In the genomic region with DNA sequence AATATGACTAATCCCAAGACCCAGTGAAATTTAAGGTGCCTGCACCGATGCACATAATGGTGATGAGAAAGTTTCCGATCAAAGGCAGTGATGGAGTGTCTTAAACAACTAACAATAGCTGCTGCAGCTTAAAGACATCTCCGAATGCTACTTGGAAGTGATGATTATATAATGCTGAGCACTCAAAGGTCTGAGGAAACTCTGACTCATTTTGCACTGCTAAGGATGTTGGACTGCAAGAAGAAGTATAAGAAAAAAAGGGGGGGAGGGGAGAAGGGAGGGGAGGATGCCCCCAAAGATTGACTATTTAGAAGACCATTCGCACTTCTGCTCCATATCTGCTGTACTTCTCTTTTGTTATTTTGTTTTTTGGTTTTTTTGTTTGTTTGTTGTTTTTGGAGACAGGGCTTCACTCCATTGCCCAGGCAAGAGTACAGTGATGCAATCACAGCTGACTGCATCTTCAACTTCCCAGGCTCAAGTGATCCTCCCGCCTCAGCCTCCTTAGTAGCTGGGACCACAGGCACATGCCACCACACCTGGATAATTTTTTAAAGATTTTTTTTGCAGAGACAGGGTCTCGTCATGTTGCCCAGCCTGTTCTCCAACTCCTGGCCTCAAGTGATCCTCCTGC, we compare ENCODE assay signal across 22 cellular contexts.
DNase-seq lines count a peak whose midpoint lies in the region; ATAC-seq, FAIRE-seq and TF ChIP-seq lines count a peak whose summit lies in the region.
"Had no signal": no experiment of that assay in that cellular context is flagged by ENCODE, and none has a peak within 500 bp of the region (broad histone marks: within the 10 kb centered on the region; RNA-seq: fewer than 3 reads in every experiment).

No MANE protein-coding gene starts in this region.

- TF ChIP-seq CTCF in fibroblast of pulmonary artery (IDR thresholded peaks at IDR 0.05; ENCODE audit: low read length, missing control alignments), result no peak

- H3K4me3 Mint-ChIP-seq in stimulated activated naive CD8-positive, alpha-beta T cell treated with anti-CD3 and anti-CD28 coated beads, Interleukin-15, amount 100 ng/mL, for 72 hours, result no peak overlapping the region
- H3K4me3 Mint-ChIP-seq: activated CD8-positive, alpha-beta memory T cell treated with anti-CD3 and anti-CD28 coated beads, Interleukin-2, amount 10 ng/mL, durations not matched to agents 7 days and 5 days; CD4-positive, CD25-positive, alpha-beta regulatory T cell; stimulated activated memory B cell treated with anti-CD40 and anti-IgM and Interleukin-4, amounts not matched to agents 10 μg/mL and 1 μg/mL and 100 μg/mL, for 72 hours; T-helper 2 cell treated with Interferon-gamma antibody and Interleukin-4, amounts not matched to agents 5 μg/mL and 100 μg/mL, for 36 hours had no signal

- H3K27me3 ChIP-seq in adipocyte (replicated peaks; ENCODE audit: control insufficient read depth, insufficient read depth, low read length), result peaks cover 7% of the 10 kb centered on the region
- H3K27me3 ChIP-seq: left lung, tibial artery had no signal

- peaks cover 28% of the 10 kb centered on the region for H3K27me3 Mint-ChIP-seq in stimulated activated naive CD8-positive, alpha-beta T cell treated with anti-CD3 and anti-CD28 coated beads, Interleukin-15, amount 100 ng/mL, for 72 hours

- no peak for DNase-seq in stimulated activated naive CD8-positive, alpha-beta T cell treated with anti-CD3 and anti-CD28 coated beads, Interleukin-15, Interleukin-2, amounts not matched to agents 100 U/mL and 50 U/mL, for 24 hours
- DNase-seq in stimulated activated naive CD8-positive, alpha-beta T cell treated with anti-CD3 and anti-CD28 coated beads, Interleukin-15, amount 100 ng/mL, for 72 hours, result no peak
- DNase-seq in adipocyte (ENCODE audit: low read depth) (peak; percentile 11), fibroblast of pulmonary artery (ENCODE audit: low read depth) (peak; percentile 21), urothelium cell line (ENCODE audit: low spot score) (no peak), COR-L47 (lab: John Stamatoyannopoulos, UW) (no peak)
- DNase-seq: ACHN; activated CD4-positive, alpha-beta T cell treated with anti-CD3 and anti-CD28 coated beads for 1 hour; activated CD8-positive, alpha-beta memory T cell treated with anti-CD3 and anti-CD28 coated beads, Interleukin-2, amount 10 ng/mL, durations not matched to agents 7 days and 5 days; amygdala; CD4-positive, CD25-positive, alpha-beta regulatory T cell; DMS79; left lung; NCI-H1092; NCI-H2081 treated with DMSO at 0.1 percent for 48 hours; NCI-H524; tibial artery had no signal

- no peak overlapping the region for H3K27ac Mint-ChIP-seq in stimulated activated naive CD8-positive, alpha-beta T cell treated with anti-CD3 and anti-CD28 coated beads, Interleukin-15, amount 100 ng/mL, for 72 hours
- H3K27ac Mint-ChIP-seq: activated CD8-positive, alpha-beta memory T cell treated with anti-CD3 and anti-CD28 coated beads, Interleukin-2, amount 10 ng/mL, durations not matched to agents 7 days and 5 days; CD4-positive, CD25-positive, alpha-beta regulatory T cell; stimulated activated memory B cell treated with anti-CD40 and anti-IgM and Interleukin-4, amounts not matched to agents 10 μg/mL and 1 μg/mL and 100 μg/mL, for 72 hours; T-helper 2 cell treated with Interferon-gamma antibody and Interleukin-4, amounts not matched to agents 5 μg/mL and 100 μg/mL, for 36 hours had no signal

- H3K36me3 ChIP-seq in adipocyte (ENCODE audit: control insufficient read depth, insufficient read depth, low read length, severe bottlenecking), result no peaks in the 10 kb centered on the region
- H3K36me3 ChIP-seq: left lung, tibial artery had no signal

- peaks cover 7% of the 10 kb centered on the region for H3K4me1 Mint-ChIP-seq in stimulated activated naive CD8-positive, alpha-beta T cell treated with anti-CD3 and anti-CD28 coated beads, Interleukin-15, amount 100 ng/mL, for 72 hours
- H3K4me1 Mint-ChIP-seq: CD4-positive, CD25-positive, alpha-beta regulatory T cell; stimulated activated memory B cell treated with anti-CD40 and anti-IgM and Interleukin-4, amounts not matched to agents 10 μg/mL and 1 μg/mL and 100 μg/mL, for 72 hours had no signal

- FAIRE-seq in urothelium cell line (lab: Jason Lieb, UNC), result no peak

- ATAC-seq in stimulated activated naive CD8-positive, alpha-beta T cell treated with anti-CD3 and anti-CD28 coated beads, Interleukin-15, Interleukin-2, amounts not matched to agents 100 U/mL and 50 U/mL, for 24 hours, result peak; percentile 28
- no peak for ATAC-seq in stimulated activated naive CD8-positive, alpha-beta T cell treated with anti-CD3 and anti-CD28 coated beads, Interleukin-15, amount 100 ng/mL, for 72 hours
- ATAC-seq in HG03469 (IDR thresholded peaks at IDR 0.05; ENCODE audit: unreplicated experiment) (no peak), HG03039 (IDR thresholded peaks at IDR 0.05; ENCODE audit: unreplicated experiment) (no peak)
- ATAC-seq: activated CD8-positive, alpha-beta memory T cell treated with anti-CD3 and anti-CD28 coated beads, Interleukin-2, amount 10 ng/mL, durations not matched to agents 7 days and 5 days; left lung; stimulated activated memory B cell treated with anti-CD40 and anti-IgM and Interleukin-4, amounts not matched to agents 10 μg/mL and 1 μg/mL and 100 μg/mL, for 72 hours had no signal

- H3K4me1 ChIP-seq in adipocyte (ENCODE audit: control insufficient read depth, insufficient read depth, low read length), result no peaks in the 10 kb centered on the region
- H3K4me1 ChIP-seq: left lung had no signal

- H3K9me3 ChIP-seq in adipocyte (ENCODE audit: control insufficient read depth, low read length), result peaks cover 14% of the 10 kb centered on the region

- no peak overlapping the region for H3K4me3 ChIP-seq in adipocyte (ENCODE audit: low read length)
- H3K4me3 ChIP-seq in fibroblast of pulmonary artery (replicated peaks; ENCODE audit: low read depth, low read length), result no peak overlapping the region
- H3K4me3 ChIP-seq: left lung, SK-N-MC, tibial artery had no signal

- peaks cover 13 to 16% of the 10 kb centered on the region in 2 donors for H3K9me3 Mint-ChIP-seq in stimulated activated naive CD8-positive, alpha-beta T cell treated with anti-CD3 and anti-CD28 coated beads, Interleukin-15, amount 100 ng/mL, for 72 hours

- no peak overlapping the region for H3K9ac ChIP-seq in adipocyte (ENCODE audit: low read length)

Comparison
In these comparisons a context has a peak if more than half of its experiments do, and no peak if none do; other contexts are left out.
1. DNase-seq: peak in adipocyte (single experiment) and fibroblast of pulmonary artery (single experiment); none in stimulated activated naive CD8-positive, alpha-beta T cell treated with anti-CD3 and anti-CD28 coated beads, Interleukin-15, Interleukin-2, amounts not matched to agents 100 U/mL and 50 U/mL, for 24 hours (single experiment), stimulated activated naive CD8-positive, alpha-beta T cell treated with anti-CD3 and anti-CD28 coated beads, Interleukin-15, amount 100 ng/mL, for 72 hours (0 of 2), urothelium cell line (single experiment) and COR-L47 (single experiment).